Comparison of ENCODE assay signal across 14 cellular contexts in the genomic region with DNA sequence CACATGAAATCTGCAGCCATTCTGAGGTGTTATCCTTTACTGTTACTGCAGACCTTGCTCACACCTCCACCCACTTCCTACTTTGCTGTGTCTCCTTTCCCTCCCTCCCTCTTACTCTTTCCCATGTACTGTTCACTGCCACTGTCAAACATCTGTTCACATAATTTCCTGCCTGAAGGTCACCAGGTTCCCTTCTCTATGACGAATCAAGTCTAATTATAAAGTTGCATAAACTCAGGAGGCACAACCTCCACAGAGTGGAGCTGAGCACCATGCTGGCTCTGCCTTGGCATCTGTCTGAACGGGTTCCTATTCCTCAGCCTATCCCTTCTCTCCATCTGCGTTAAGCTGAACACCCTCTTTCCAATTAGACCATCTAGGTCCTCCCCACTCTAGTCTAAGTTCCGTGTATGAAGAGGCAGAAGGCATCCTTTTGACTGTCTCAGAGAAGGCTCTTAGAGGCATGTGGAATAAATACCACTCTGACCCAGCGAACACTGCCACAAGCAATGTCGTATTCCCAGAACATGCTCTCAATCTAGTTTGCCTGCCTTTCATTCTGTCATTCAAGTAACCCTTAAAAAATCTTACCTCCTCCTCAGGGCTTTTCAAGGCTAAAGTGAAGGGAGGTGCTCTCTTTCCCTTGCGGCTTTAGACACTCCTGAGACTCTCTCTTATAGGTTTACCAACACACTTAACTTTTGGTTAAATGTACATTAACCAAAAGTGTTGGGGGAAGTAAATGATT. TPM values are rescaled to one million over a fixed set of nuclear protein-coding genes. Genes with fewer than 3 reads are reported as not detected.
A peak's percentile ranks its signal among the peaks of the same experiment; 100 is the strongest.
DNase-seq lines count a peak whose midpoint lies in the region; ATAC-seq and TF ChIP-seq lines count a peak whose summit lies in the region.
"Had no signal": no experiment of that assay in that cellular context is flagged by ENCODE, and none has a peak within 500 bp of the region (broad histone marks: within the 10 kb centered on the region; RNA-seq: fewer than 3 reads in every experiment).

No MANE protein-coding gene starts in this region.

- peaks cover 75% of the 10 kb centered on the region for H3K36me3 Mint-ChIP-seq in activated B cell treated with CpG ODN at 0.5 μM for 24 hours (ENCODE audit: low read depth)

- H3K4me3 Mint-ChIP-seq in activated B cell treated with CpG ODN at 0.5 μM for 24 hours = no peak overlapping the region
- H3K4me3 Mint-ChIP-seq: naive B cell had no signal

- H3K27ac ChIP-seq in heart right ventricle (peak overlapping the region in 5 of 10 donors; percentile 35 to 53 (median 42)), right lobe of liver (no peak overlapping the region)
- H3K27ac ChIP-seq: C4-2B had no signal

- no peak for TF ChIP-seq POLR2A in right lobe of liver (IDR thresholded peaks at IDR 0.05)

- peaks cover 0 to 63% (median 0%) of the 10 kb centered on the region in 9 donors for H3K36me3 ChIP-seq in heart right ventricle
- H3K36me3 ChIP-seq in right lobe of liver = peaks cover 0 to 9% (median 0%) of the 10 kb centered on the region in 4 donors

- H3K9me3 Mint-ChIP-seq in activated B cell treated with CpG ODN at 0.5 μM for 24 hours = no peaks in the 10 kb centered on the region
- H3K9me3 Mint-ChIP-seq: naive B cell had no signal

- H3K27ac Mint-ChIP-seq in activated B cell treated with CpG ODN at 0.5 μM for 24 hours = peak overlapping the region; percentile 32

- no peak for DNase-seq in heart right ventricle
- DNase-seq in cardiac septum (ENCODE audit: low spot score) = no peak
- DNase-seq in activated B cell treated with CpG ODN at 0.5 μM for 24 hours = no peak
- peak; percentile 75 for DNase-seq in lung microvascular endothelial cell (ENCODE audit: low read depth in 2 of 2)
- DNase-seq in NCI-H187 (lab: John Stamatoyannopoulos, UW) = no peak
- DNase-seq in HEK293T (ENCODE audit: extremely low spot score) = no peak
- DNase-seq in right lobe of liver = no peak
- DNase-seq: GF-D8; H7; kidney; naive B cell; stimulated activated naive CD4-positive, alpha-beta T cell treated with Interleukin-2 at 50 U/mL for 16 hours had no signal

- H3K27me3 Mint-ChIP-seq in activated B cell treated with CpG ODN at 0.5 μM for 24 hours = no peaks in the 10 kb centered on the region
- H3K27me3 Mint-ChIP-seq: naive B cell had no signal

- H3K9me3 ChIP-seq in heart right ventricle (no peaks in the 10 kb centered on the region), right lobe of liver (no peaks in the 10 kb centered on the region)

- intact Hi-C loops in heart right ventricle (cut with DNase I) (no loop called here), cardiac septum (cut with DNase I) (no loop called here), activated B cell treated with CpG ODN at 0.5 μM for 24 hours (cut with micrococcal nuclease) (no loop called here), right lobe of liver (cut with DNase I) (no loop called here)

- WGBS in heart right ventricle, 2 donors = 67 to 68% methylated on average over 7 of the region's 7 CpGs
- WGBS in right lobe of liver (ENCODE audit: insufficient coverage, low coverage, low lambda C conversion rate, missing lambda C conversion rate) = 87% methylated on average over 5 of the region's 7 CpGs

- no peaks in the 10 kb centered on the region for H3K4me1 Mint-ChIP-seq in activated B cell treated with CpG ODN at 0.5 μM for 24 hours

- no peaks in the 10 kb centered on the region for H3K27me3 ChIP-seq in heart right ventricle
- no peaks in the 10 kb centered on the region for H3K27me3 ChIP-seq in right lobe of liver

- CTCF ChIA-PET in activated B cell treated with CpG ODN at 0.5 μM for 24 hours (lab: Charles Lee) = no interaction called here
- CTCF ChIA-PET in HEK293T (lab: Yijun Ruan, JAX) = no interaction called here

- peaks cover 4 to 37% (median 20%) of the 10 kb centered on the region in 9 donors for H3K4me1 ChIP-seq in heart right ventricle
- no peaks in the 10 kb centered on the region for H3K4me1 ChIP-seq in right lobe of liver

- ATAC-seq in heart right ventricle = peak; percentile 67 to 92 (median 86)
- no peak for ATAC-seq in activated B cell treated with CpG ODN at 0.5 μM for 24 hours (ENCODE audit: low read depth)
- ATAC-seq in right lobe of liver = no peak
- ATAC-seq: sciatic nerve had no signal

- POLR2A ChIA-PET in activated B cell treated with CpG ODN at 0.5 μM for 24 hours (lab: Charles Lee) = no interaction called here
- POLR2A ChIA-PET in HEK293T (lab: Yijun Ruan, JAX) = no interaction called here

- no peak overlapping the region for H3K4me3 ChIP-seq in heart right ventricle
- H3K4me3 ChIP-seq in right lobe of liver = no peak overlapping the region

- TF ChIP-seq CTCF in heart right ventricle (IDR thresholded peaks at IDR 0.05) (no peak), activated B cell treated with CpG ODN at 0.5 μM for 24 hours (IDR thresholded peaks at IDR 0.05) (no peak), right lobe of liver (IDR thresholded peaks at IDR 0.05) (no peak)

TF ChIP-seq in HEK293T, 16 proteins besides CTCF, POLR2A, EP300 and RAD21:
- TF ChIP-seq L3MBTL2 (conservative IDR thresholded peaks at IDR 0.05) = no peak
- TF ChIP-seq NFRKB (IDR thresholded peaks at IDR 0.05) = no peak
- TF ChIP-seq ZNF384 (IDR thresholded peaks at IDR 0.05) = no peak
- no peak for TF ChIP-seq SUZ12 (IDR thresholded peaks at IDR 0.05)
- TF ChIP-seq FOXK2 (IDR thresholded peaks at IDR 0.05) = no peak
- TF ChIP-seq SP1 (IDR thresholded peaks at IDR 0.05) = no peak
- no peak for TF ChIP-seq ARNT (IDR thresholded peaks at IDR 0.05)
- TF ChIP-seq FOXM1 (IDR thresholded peaks at IDR 0.05; ENCODE audit: borderline replicate concordance) = no peak
- TF ChIP-seq FOXA1 (IDR thresholded peaks at IDR 0.05) = no peak

RNA-seq across cellular contexts. Expression of a gene that starts 48.7 kb away (rescaled TPM):
- total RNA-seq in heart right ventricle (100 to 1,000 TPM in 1 of 10 donors, 10 to 100 TPM in 9; 67.0 to 119 (median 77.9) TPM), cardiac septum (58.4 TPM), activated B cell treated with CpG ODN at 0.5 μM for 24 hours (9.4 and 11.1 TPM in 2 replicates), lung microvascular endothelial cell (21.4 and 23.0 TPM in 2 replicates), right lobe of liver (100 to 1,000 TPM in 5 of 6 experiments, 10 to 100 TPM in 1; 94.1 to 172 (median 156) TPM)
- polyA plus RNA-seq in heart right ventricle = 10 to 100 TPM; 64.4 to 69.0 TPM

Comparison
In these comparisons a context has a peak if more than half of its experiments do, and no peak if none do; other contexts are left out.
1. ATAC-seq: peak in heart right ventricle (8 of 8); none in activated B cell treated with CpG ODN at 0.5 μM for 24 hours (single experiment) and right lobe of liver (0 of 4).
2. DNase-seq: peak in lung microvascular endothelial cell (2 of 2); none in heart right ventricle (0 of 2), cardiac septum (single experiment), activated B cell treated with CpG ODN at 0.5 μM for 24 hours (single experiment), NCI-H187 (0 of 2), HEK293T (single experiment) and right lobe of liver (0 of 3).